ENCODE assay signal across 17 cellular contexts in the genomic region with DNA sequence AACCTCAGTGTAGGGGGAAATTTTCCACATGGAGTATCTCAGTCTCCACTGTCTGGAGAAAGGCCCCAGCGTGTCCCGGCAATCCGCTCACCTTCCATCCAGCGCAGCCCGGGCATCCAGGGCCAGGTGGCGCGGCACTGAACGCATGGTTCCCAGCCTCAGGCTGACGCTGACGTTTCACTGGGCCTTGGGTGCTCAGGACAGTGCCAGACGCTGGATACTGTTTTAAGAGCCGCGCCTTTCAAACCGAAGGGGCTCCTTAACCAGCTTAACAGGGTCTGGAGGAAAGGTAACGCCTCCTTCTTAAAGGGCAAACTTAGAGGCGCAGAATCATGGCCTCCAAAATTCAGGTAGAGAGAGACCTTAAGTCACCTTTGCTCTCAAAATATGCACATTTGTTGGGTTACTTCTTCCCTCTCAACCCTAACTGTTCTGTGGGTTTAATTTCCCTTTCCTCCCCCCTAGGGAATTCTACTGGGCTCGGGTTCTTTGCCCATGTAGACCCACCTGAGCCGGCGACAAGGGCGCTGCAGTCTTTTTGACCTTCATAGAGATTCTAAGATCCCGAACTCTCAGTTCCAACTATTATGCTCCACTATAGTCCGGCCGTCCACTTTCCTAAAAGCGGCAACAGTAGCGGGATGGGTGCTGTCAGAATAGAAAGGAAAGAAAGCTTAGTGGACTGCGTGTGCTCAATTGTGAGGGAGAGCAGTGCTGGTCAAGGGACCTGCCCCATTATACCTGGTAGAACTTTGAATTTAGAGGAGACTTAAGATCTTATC. TPM values are rescaled to one million over a fixed set of nuclear protein-coding genes. Genes with fewer than 3 reads are reported as not detected.
DNase-seq lines count a peak whose midpoint lies in the region; TF ChIP-seq lines count a peak whose summit lies in the region.
"Had no signal": no experiment of that assay in that cellular context is flagged by ENCODE, and none has a peak within 500 bp of the region (broad histone marks: within the 10 kb centered on the region; RNA-seq: fewer than 3 reads in every experiment).

No MANE protein-coding gene starts in this region.

- H3K4me1 Mint-ChIP-seq in T-helper 2 cell treated with Interferon-gamma antibody and Interleukin-4, amounts not matched to agents 5 μg/mL and 100 μg/mL, for 36 hours (ENCODE audit: low read depth), result peaks cover 64% of the 10 kb centered on the region
- H3K4me1 Mint-ChIP-seq in activated T-helper 2 cell treated with anti-CD3 and anti-CD28 coated beads, Interferon-gamma antibody, Interleukin-2, Interleukin-4, amounts not matched to agents 10 μg/mL and 5 μg/mL and 100 μg/mL, durations not matched to agents 14 hours and 24 hours and 36 hours (ENCODE audit: low read depth), result peaks cover 75% of the 10 kb centered on the region
- peaks cover 80% of the 10 kb centered on the region for H3K4me1 Mint-ChIP-seq in mesothelial cell of epicardium

- H3K4me3 Mint-ChIP-seq in T-helper 2 cell treated with Interferon-gamma antibody and Interleukin-4, amounts not matched to agents 5 μg/mL and 100 μg/mL, for 36 hours, result peak overlapping the region; percentile 91
- H3K4me3 Mint-ChIP-seq in activated T-helper 2 cell treated with anti-CD3 and anti-CD28 coated beads, Interferon-gamma antibody, Interleukin-2, Interleukin-4, amounts not matched to agents 10 μg/mL and 5 μg/mL and 100 μg/mL, durations not matched to agents 14 hours and 24 hours and 36 hours (ENCODE audit: low read depth), result peak overlapping the region; percentile 11
- H3K4me3 Mint-ChIP-seq in mesothelial cell of epicardium, result peak overlapping the region; percentile 60

- intact Hi-C loops in activated T-helper 2 cell treated with anti-CD3 and anti-CD28 coated beads, Interferon-gamma antibody, Interleukin-2, Interleukin-4, amounts not matched to agents 10 μg/mL and 5 μg/mL and 100 μg/mL, durations not matched to agents 14 hours and 24 hours and 36 hours (cut with micrococcal nuclease), result loop anchor here (10.0 kb wide), 3 partner anchors 341 to 1309 kb away; partner anchors contain the start of gene KCNT2

- peaks cover 98% of the 10 kb centered on the region for H3K27me3 Mint-ChIP-seq in T-helper 2 cell treated with Interferon-gamma antibody and Interleukin-4, amounts not matched to agents 5 μg/mL and 100 μg/mL, for 36 hours (ENCODE audit: low read depth)
- peaks cover 98% of the 10 kb centered on the region for H3K27me3 Mint-ChIP-seq in activated T-helper 2 cell treated with anti-CD3 and anti-CD28 coated beads, Interferon-gamma antibody, Interleukin-2, Interleukin-4, amounts not matched to agents 10 μg/mL and 5 μg/mL and 100 μg/mL, durations not matched to agents 14 hours and 24 hours and 36 hours (ENCODE audit: low read depth)
- H3K27me3 Mint-ChIP-seq in mesothelial cell of epicardium (ENCODE audit: low read depth), result peaks cover 100% of the 10 kb centered on the region

- H3K36me3 Mint-ChIP-seq in T-helper 2 cell treated with Interferon-gamma antibody and Interleukin-4, amounts not matched to agents 5 μg/mL and 100 μg/mL, for 36 hours (ENCODE audit: low read depth), result no peaks in the 10 kb centered on the region
- no peaks in the 10 kb centered on the region for H3K36me3 Mint-ChIP-seq in activated T-helper 2 cell treated with anti-CD3 and anti-CD28 coated beads, Interferon-gamma antibody, Interleukin-2, Interleukin-4, amounts not matched to agents 10 μg/mL and 5 μg/mL and 100 μg/mL, durations not matched to agents 14 hours and 24 hours and 36 hours (ENCODE audit: low read depth)
- no peaks in the 10 kb centered on the region for H3K36me3 Mint-ChIP-seq in mesothelial cell of epicardium

- TF ChIP-seq CTCF in mesothelial cell of epicardium (IDR thresholded peaks at IDR 0.05; ENCODE audit: unreplicated experiment), result no peak

- no peak overlapping the region for H3K27ac Mint-ChIP-seq in T-helper 2 cell treated with Interferon-gamma antibody and Interleukin-4, amounts not matched to agents 5 μg/mL and 100 μg/mL, for 36 hours
- H3K27ac Mint-ChIP-seq in activated T-helper 2 cell treated with anti-CD3 and anti-CD28 coated beads, Interferon-gamma antibody, Interleukin-2, Interleukin-4, amounts not matched to agents 10 μg/mL and 5 μg/mL and 100 μg/mL, durations not matched to agents 14 hours and 24 hours and 36 hours, result no peak overlapping the region
- H3K27ac Mint-ChIP-seq in mesothelial cell of epicardium, result no peak overlapping the region

- H3K9me3 Mint-ChIP-seq in T-helper 2 cell treated with Interferon-gamma antibody and Interleukin-4, amounts not matched to agents 5 μg/mL and 100 μg/mL, for 36 hours, result no peaks in the 10 kb centered on the region
- no peaks in the 10 kb centered on the region for H3K9me3 Mint-ChIP-seq in activated T-helper 2 cell treated with anti-CD3 and anti-CD28 coated beads, Interferon-gamma antibody, Interleukin-2, Interleukin-4, amounts not matched to agents 10 μg/mL and 5 μg/mL and 100 μg/mL, durations not matched to agents 14 hours and 24 hours and 36 hours
- no peaks in the 10 kb centered on the region for H3K9me3 Mint-ChIP-seq in mesothelial cell of epicardium

- DNase-seq in T-helper 2 cell treated with Interferon-gamma antibody and Interleukin-4, amounts not matched to agents 5 μg/mL and 100 μg/mL, for 36 hours (ENCODE audit: low spot score), result no peak
- DNase-seq in T-helper 2 cell (no peak), ELR (ENCODE audit: low read depth) (peak; percentile 12), mesothelial cell of epicardium (ENCODE audit: low spot score in 2 of 2, unreplicated experiment in 2 of 2) (no peak), globus pallidus (ENCODE audit: low spot score) (no peak), NOMO-1 treated with dmso at 0.1 percent for 144 hours (lab: John Stamatoyannopoulos, UW; ENCODE audit: unreplicated experiment) (no peak)
- DNase-seq in activated T-helper 2 cell treated with anti-CD3 and anti-CD28 coated beads, Interferon-gamma antibody, Interleukin-2, Interleukin-4, amounts not matched to agents 10 μg/mL and 5 μg/mL and 100 μg/mL, durations not matched to agents 14 hours and 24 hours and 36 hours (ENCODE audit: low spot score), result no peak
- no peak for DNase-seq in stimulated activated CD4-positive, alpha-beta T cell treated with anti-CD3 and anti-CD28 coated beads, Interleukin-12 subunit alpha, Interleukin-12 subunit beta, amount 100 ng/mL, for 4 hours
- DNase-seq: aorta; Caco-2; colonic mucosa; hippocampal formation; NCI-H1092; nucleus accumbens; stimulated activated naive CD4-positive, alpha-beta T cell had no signal

RNA-seq across cellular contexts. Expression of gene LHX9, which starts 3.5 kb away (rescaled TPM):
- 0.05 TPM in 1 of 2 replicates, not detected in the other for total RNA-seq in activated T-helper 2 cell treated with anti-CD3 and anti-CD28 coated beads, Interferon-gamma antibody, Interleukin-2, Interleukin-4, amounts not matched to agents 10 μg/mL and 5 μg/mL and 100 μg/mL, durations not matched to agents 14 hours and 24 hours and 36 hours
- total RNA-seq in mesothelial cell of epicardium, result 5.8 to 6.8 TPM (median 6.2 TPM) in 3 replicates
- total RNA-seq: K562, vagina had no signal

RNA-seq across cellular contexts. Expression of gene C1orf53, which starts 11.3 kb away (rescaled TPM):
- total RNA-seq in activated T-helper 2 cell treated with anti-CD3 and anti-CD28 coated beads, Interferon-gamma antibody, Interleukin-2, Interleukin-4, amounts not matched to agents 10 μg/mL and 5 μg/mL and 100 μg/mL, durations not matched to agents 14 hours and 24 hours and 36 hours, result 2.4 and 2.5 TPM in 2 replicates
- 3.8 to 4.6 TPM (median 4.3 TPM) in 3 replicates for total RNA-seq in mesothelial cell of epicardium

Comparison
In these comparisons a context has a peak if more than half of its experiments do, and no peak if none do; other contexts are left out.
1. H3K4me3 Mint-ChIP-seq: peak in every context shown above with its lines; median percentile 91 in T-helper 2 cell treated with Interferon-gamma antibody and Interleukin-4, amounts not matched to agents 5 μg/mL and 100 μg/mL, for 36 hours; 60 in mesothelial cell of epicardium; 11 in activated T-helper 2 cell treated with anti-CD3 and anti-CD28 coated beads, Interferon-gamma antibody, Interleukin-2, Interleukin-4, amounts not matched to agents 10 μg/mL and 5 μg/mL and 100 μg/mL, durations not matched to agents 14 hours and 24 hours and 36 hours.